In the genomic region with DNA sequence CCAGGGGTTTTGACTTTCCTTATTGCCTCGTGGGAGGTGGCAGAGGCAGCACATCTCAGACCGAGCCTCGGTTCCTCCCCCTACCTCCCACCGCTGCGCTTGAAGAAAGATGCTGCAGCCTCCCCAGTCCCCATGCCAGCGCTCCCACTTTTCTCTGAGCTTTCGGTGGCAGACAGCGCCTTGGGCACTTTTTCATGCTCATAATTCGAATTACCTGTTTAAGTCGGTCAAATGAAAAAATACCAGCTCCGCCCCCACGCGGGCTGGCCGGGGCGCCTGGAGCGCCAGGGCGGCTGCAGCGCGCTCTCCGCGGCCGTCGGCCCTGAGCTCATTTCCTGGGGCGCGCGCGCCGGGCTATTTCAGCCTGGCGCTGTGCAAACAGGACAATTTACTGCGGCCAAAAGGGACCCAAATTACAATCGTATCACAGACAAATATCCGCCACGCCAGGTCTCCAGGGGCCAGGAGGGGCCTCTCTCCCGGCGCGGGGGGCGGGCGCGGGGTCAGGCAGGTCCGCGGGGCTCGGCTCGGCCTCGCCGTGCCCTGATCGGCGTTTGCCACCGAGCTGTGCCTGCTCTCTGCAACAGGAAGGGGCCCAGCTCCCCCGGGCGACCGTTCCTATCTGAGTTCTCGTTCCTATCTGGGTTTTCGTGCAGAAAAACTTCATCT, we compare ENCODE assay signal across 9 cellular contexts. TPM values are rescaled to one million over a fixed set of nuclear protein-coding genes. Genes with fewer than 3 reads are reported as not detected.
A peak's percentile ranks its signal among the peaks of the same experiment; 100 is the strongest.
DNase-seq lines count a peak whose midpoint lies in the region; ATAC-seq and TF ChIP-seq lines count a peak whose summit lies in the region.
"Had no signal": no experiment of that assay in that cellular context is flagged by ENCODE, and none has a peak within 500 bp of the region (broad histone marks: within the 10 kb centered on the region; RNA-seq: fewer than 3 reads in every experiment).

No MANE protein-coding gene starts in this region.

- intact Hi-C loops in uterus (cut with DNase I; ENCODE audit: low total_unique reads): no loop called here

- ATAC-seq in RWPE2 (ENCODE audit: low read depth): peak; percentile 72

- H3K9ac ChIP-seq in duodenal mucosa (ENCODE audit: low read depth in 1 of 2, low read length in 2 of 2): peak overlapping the region; percentile 12 to 22

- no peak for TF ChIP-seq POLR2A in uterus (IDR thresholded peaks at IDR 0.05)

- no peaks in the 10 kb centered on the region for H3K4me1 ChIP-seq in RWPE2 (ENCODE audit: insufficient read depth, poor library complexity, severe bottlenecking)
- H3K4me1 ChIP-seq in duodenal mucosa (ENCODE audit: control insufficient read depth in 1 of 2, insufficient read depth in 2 of 2, low read length in 2 of 2): peaks cover 5 to 8% of the 10 kb centered on the region in 2 donors
- H3K4me1 ChIP-seq in uterus: no peaks in the 10 kb centered on the region

- DNase-seq in NOMO-1 (lab: John Stamatoyannopoulos, UW; ENCODE audit: unreplicated experiment in 2 of 2) (peak; percentile 32 to 55), NOMO-1 treated with dmso at 0.1 percent for 144 hours (lab: John Stamatoyannopoulos, UW; ENCODE audit: unreplicated experiment) (no peak), RWPE2 (ENCODE audit: low spot score) (no peak), lung microvascular endothelial cell (ENCODE audit: low read depth in 2 of 2) (peak; percentile 43), uterus (no peak), NCI-H524 treated with DMSO at 0.1 percent for 48 hours (lab: John Stamatoyannopoulos, UW) (no peak), SW480 (ENCODE audit: low spot score) (no peak)

- H3K27me3 ChIP-seq in RWPE2 (ENCODE audit: insufficient read depth, poor library complexity, severe bottlenecking) (no peaks in the 10 kb centered on the region), duodenal mucosa (ENCODE audit: control insufficient read depth in 1 of 2, insufficient read depth in 2 of 2, low read length in 2 of 2) (peaks cover 6 to 10% of the 10 kb centered on the region in 2 donors), uterus (no peaks in the 10 kb centered on the region)

- H3K9me3 ChIP-seq in RWPE2 (ENCODE audit: severe bottlenecking) (no peaks in the 10 kb centered on the region), duodenal mucosa (ENCODE audit: control insufficient read depth in 1 of 2, low read length in 2 of 2) (no peaks in the 10 kb centered on the region), uterus (no peaks in the 10 kb centered on the region)

- no peak overlapping the region for H3K27ac ChIP-seq in RWPE2 (ENCODE audit: poor library complexity, severe bottlenecking)
- no peak overlapping the region for H3K27ac ChIP-seq in duodenal mucosa (ENCODE audit: low read depth, low read length)
- H3K27ac ChIP-seq in uterus: peak overlapping the region in 1 of 2 donors; percentile 27

- TF ChIP-seq CTCF in RWPE2 (IDR thresholded peaks at IDR 0.05; ENCODE audit: poor library complexity, severe bottlenecking) (no peak), uterus (IDR thresholded peaks at IDR 0.05) (no peak)

- peak overlapping the region; percentile 18 for H3K4me3 ChIP-seq in RWPE2 (ENCODE audit: severe bottlenecking)
- H3K4me3 ChIP-seq in duodenal mucosa (ENCODE audit: low read depth in 1 of 2, low read length in 2 of 2): peak overlapping the region; percentile 48 to 53
- peak overlapping the region; percentile 12 to 33 for H3K4me3 ChIP-seq in uterus

- H3K36me3 ChIP-seq in RWPE2 (ENCODE audit: low read depth) (no peaks in the 10 kb centered on the region), duodenal mucosa (ENCODE audit: control insufficient read depth in 1 of 2, insufficient read depth in 2 of 2, low read length in 2 of 2) (no peaks in the 10 kb centered on the region), uterus (no peaks in the 10 kb centered on the region)

RNA-seq across cellular contexts. Expression of a gene that starts 45.0 kb away (rescaled TPM):
- total RNA-seq in lung microvascular endothelial cell (not detected in 2 replicates), uterus (not detected)
- total RNA-seq: temporal lobe had no signal

RNA-seq across cellular contexts. Expression of a gene that starts 51.9 kb away (rescaled TPM):
- total RNA-seq in lung microvascular endothelial cell: not detected in 2 replicates
- total RNA-seq in uterus: 10 to 100 TPM in 3 of 4 donors, 1 to 10 TPM in 1; 6.9 to 24.3 (median 14.0) TPM

Comparison
In these comparisons a context has a peak if more than half of its experiments do, and no peak if none do; other contexts are left out.
1. DNase-seq: peak in NOMO-1 (2 of 2) and lung microvascular endothelial cell (2 of 2); none in NOMO-1 treated with dmso at 0.1 percent for 144 hours (single experiment), RWPE2 (single experiment), uterus (0 of 2), NCI-H524 treated with DMSO at 0.1 percent for 48 hours (single experiment) and SW480 (single experiment).
2. Peak in every context shown above with its lines, with median percentiles within 50 percentile points of each other: H3K4me3 ChIP-seq.